In the genomic region with DNA sequence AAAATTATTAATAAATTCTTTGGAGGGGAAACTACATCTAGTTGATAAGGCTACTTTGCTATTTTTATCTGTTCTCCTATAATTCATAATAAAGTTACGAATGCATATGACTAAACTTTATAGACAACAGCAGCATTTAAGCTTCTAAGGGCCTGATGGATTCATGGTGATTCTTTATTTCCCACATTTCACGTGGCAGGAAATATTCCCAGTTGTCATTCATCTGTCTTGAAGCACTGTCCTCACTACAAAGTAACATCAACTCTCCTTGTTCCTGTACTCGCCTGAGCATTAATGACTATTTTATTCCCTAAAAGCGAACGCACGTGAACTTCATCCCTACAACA, we compare ENCODE assay signal across 10 cellular contexts. TPM values are rescaled to one million over a fixed set of nuclear protein-coding genes. Genes with fewer than 3 reads are reported as not detected.
A peak's percentile ranks its signal among the peaks of the same experiment; 100 is the strongest.
DNase-seq lines count a peak whose midpoint lies in the region; TF ChIP-seq lines count a peak whose summit lies in the region.
"Had no signal": no experiment of that assay in that cellular context is flagged by ENCODE, and none has a peak within 500 bp of the region (broad histone marks: within the 10 kb centered on the region; RNA-seq: fewer than 3 reads in every experiment).

No MANE protein-coding gene starts in this region.

- DNase-seq in H7 (no peak), PC-9 (no peak), epithelial cell of prostate (ENCODE audit: low read depth, low spot score) (no peak), osteoblast (ENCODE audit: insufficient read length, low spot score, missing footprints) (peak; percentile 64), retina (no peak), KBM-7 (no peak), OCI-M2 (lab: John Stamatoyannopoulos, UW; ENCODE audit: unreplicated experiment) (no peak)
- DNase-seq: gastrocnemius medialis; stimulated activated CD8-positive, alpha-beta memory T cell treated with anti-CD3 and anti-CD28 coated beads, Interleukin-4, amount 100 ng/mL, for 48 hours had no signal

- TF ChIP-seq CTCF in PC-9 (conservative IDR thresholded peaks at IDR 0.05) (no peak), osteoblast (IDR thresholded peaks at IDR 0.05; ENCODE audit: extremely low read depth, low read depth, low read length) (no peak)

- H2AFZ ChIP-seq in PC-9 (peak overlapping the region; percentile 56), osteoblast (ENCODE audit: low read length) (no peak overlapping the region)

- no peaks in the 10 kb centered on the region for H3K9me3 ChIP-seq in PC-9 (ENCODE audit: insufficient read depth, low read depth)
- H3K9me3 ChIP-seq in osteoblast (ENCODE audit: low read depth, low read length) = no peaks in the 10 kb centered on the region
- H3K9me3 ChIP-seq: gastrocnemius medialis had no signal

- H3K4me1 ChIP-seq in PC-9 (replicated peaks; ENCODE audit: insufficient read depth) (peaks cover 17% of the 10 kb centered on the region), osteoblast (ENCODE audit: insufficient read depth, low read length) (peaks cover 44% of the 10 kb centered on the region)

- BruUV-seq in PC-9 (replicated peaks; lab: Mats Ljungman, UMichigan) = TSS peak; percentile 20

- H3K9me2 ChIP-seq in PC-9 (ENCODE audit: insufficient read depth) = no peaks in the 10 kb centered on the region

- no peak overlapping the region for H3K27ac ChIP-seq in PC-9
- peak overlapping the region; percentile 21 for H3K27ac ChIP-seq in epithelial cell of prostate
- H3K27ac ChIP-seq in osteoblast (ENCODE audit: low read depth, low read length) = peak overlapping the region; percentile 66
- H3K27ac ChIP-seq: gastrocnemius medialis, skin epidermis had no signal

- POLR2A ChIA-PET in PC-9 (lab: Charles Lee; ENCODE audit: unreplicated experiment) = no interaction called here

- intact Hi-C loops in PC-9 (cut with micrococcal nuclease; ENCODE audit: unreplicated experiment) = loop anchor here (5.0 to 10.0 kb wide), 2 partner anchors 460 to 1748 kb away; a partner anchor contains a TSS

- H3K79me2 ChIP-seq in PC-9 (ENCODE audit: low read depth) (no peaks in the 10 kb centered on the region), osteoblast (ENCODE audit: insufficient read depth, low read length) (peaks cover 97% of the 10 kb centered on the region)

- in situ Hi-C loops in KBM-7 (cut with MboI; ENCODE audit: low pct_unique_long_range_greater_than_20kb, low sequenced_read_pairs) = no loop called here

- H3K4me2 ChIP-seq in PC-9 (peak overlapping the region; percentile 100), osteoblast (ENCODE audit: insufficient read depth, low read length) (peak overlapping the region; percentile 97)

- H3K4me3 ChIP-seq in H7 (ENCODE audit: insufficient read depth, low read depth, low read length) (peak overlapping the region; percentile 88), PC-9 (peak overlapping the region; percentile 69), osteoblast (ENCODE audit: insufficient read depth, low read length) (peak overlapping the region; percentile 87)

- CTCF ChIA-PET in PC-9 (lab: Charles Lee) = no interaction called here

- 0 out of 2 replicates have a peak, but pooled peaks cover 8% of the 10 kb centered on the region for H3F3A ChIP-seq in PC-9 (ENCODE audit: insufficient read depth, low read depth)

- H4K20me1 ChIP-seq in PC-9 (ENCODE audit: insufficient read depth) (no peaks in the 10 kb centered on the region), osteoblast (ENCODE audit: insufficient read depth, low read length) (peaks cover 16% of the 10 kb centered on the region)

- H3K27me3 ChIP-seq in H7 (ENCODE audit: control insufficient read depth, insufficient read depth, low read length) = peaks cover 14% of the 10 kb centered on the region
- no peaks in the 10 kb centered on the region for H3K27me3 ChIP-seq in PC-9 (ENCODE audit: insufficient read depth, low read depth)
- no peaks in the 10 kb centered on the region for H3K27me3 ChIP-seq in osteoblast (ENCODE audit: insufficient read depth, low read length)

- H3K36me3 ChIP-seq in H7 (replicated peaks; ENCODE audit: control insufficient read depth, insufficient read depth, low read length) = no peaks in the 10 kb centered on the region
- no peaks in the 10 kb centered on the region for H3K36me3 ChIP-seq in PC-9 (ENCODE audit: low read depth)
- H3K36me3 ChIP-seq in osteoblast (ENCODE audit: insufficient read depth, low read length) = no peaks in the 10 kb centered on the region
- H3K36me3 ChIP-seq: gastrocnemius medialis had no signal

RNA-seq across cellular contexts. Expression of a gene that starts 2.6 kb away (rescaled TPM):
- 10.3 and 15.7 TPM in 2 replicates for total RNA-seq in H7 (2014; rRNA removed; shearing (Covaris generic))
- total RNA-seq in PC-9 (2021) (7.3 and 7.8 TPM in 2 replicates), osteoblast (53.2 and 54.5 TPM in 2 replicates)
